ENCODE assay signal across 18 cellular contexts in genomic region chr6:34806738-34807453, GRCh38. TPM values are rescaled to one million over a fixed set of nuclear protein-coding genes. Genes with fewer than 3 reads are reported as not detected.
A peak's percentile ranks its signal among the peaks of the same experiment; 100 is the strongest.
DNase-seq lines count a peak whose midpoint lies in the region; ATAC-seq, FAIRE-seq and TF ChIP-seq lines count a peak whose summit lies in the region.
"Had no signal": no experiment of that assay in that cellular context is flagged by ENCODE, and none has a peak within 500 bp of the region (broad histone marks: within the 10 kb centered on the region; RNA-seq: fewer than 3 reads in every experiment).

No MANE protein-coding gene starts in this region.

- peak; percentile 30 for DNase-seq in AG08396 (ENCODE audit: low spot score)
- DNase-seq in HPDE6-E6E7 (ENCODE audit: extremely low spot score) = peak; percentile 23
- peak; percentile 72 for DNase-seq in bronchial epithelial cell (ENCODE audit: low read depth)
- DNase-seq in islet precursor cell = peak; percentile 66
- DNase-seq in OCI-M1 (lab: John Stamatoyannopoulos, UW) = no peak
- DNase-seq in stimulated activated CD4-positive, alpha-beta T cell treated with anti-CD3 and anti-CD28 coated beads, Interleukin-1b, Interleukin-23, amount 100 ng/mL, for 48 hours = no peak
- DNase-seq: activated CD8-positive, alpha-beta memory T cell treated with anti-CD3 and anti-CD28 coated beads, Interleukin-2, amount 50 U/mL, for 48 hours; activated naive CD4-positive, alpha-beta T cell treated with anti-CD3 and anti-CD28 coated beads, Interleukin-2, amount 50 U/mL, for 16 hours; GOT3; MV-4-11; naive B cell; NCI-H82; stimulated activated CD4-positive, alpha-beta T cell treated with anti-CD3 and anti-CD28 coated beads, Interleukin-2, amount 100 ng/mL, for 24 hours had no signal

- FAIRE-seq in bronchial epithelial cell (lab: Jason Lieb, UNC) = no peak
- FAIRE-seq: GM19239 had no signal

- H3K4me3 ChIP-seq in bronchial epithelial cell (ENCODE audit: low read depth, low read length) = no peak overlapping the region
- H3K4me3 ChIP-seq: hepatocyte had no signal

- H3K36me3 ChIP-seq in bronchial epithelial cell (ENCODE audit: control insufficient read depth, insufficient read depth, low read length) = no peaks in the 10 kb centered on the region

- no peak for ATAC-seq in GM18867 (IDR thresholded peaks at IDR 0.05; ENCODE audit: unreplicated experiment)
- ATAC-seq in HG02678 (IDR thresholded peaks at IDR 0.05; ENCODE audit: unreplicated experiment) = no peak
- ATAC-seq: left lobe of liver had no signal

- no peak for TF ChIP-seq CTCF in bronchial epithelial cell (IDR thresholded peaks at IDR 0.05; ENCODE audit: insufficient read depth, low read length, severe bottlenecking)

- no peaks in the 10 kb centered on the region for H3K27me3 ChIP-seq in bronchial epithelial cell (ENCODE audit: control insufficient read depth, insufficient read depth, low read length)
- H3K27me3 ChIP-seq: hepatocyte had no signal

RNA-seq across cellular contexts. Expression of gene BLTP3A, which starts 15.0 kb away (rescaled TPM):
- 7.8 and 8.2 TPM in 2 replicates for total RNA-seq in bronchial epithelial cell

RNA-seq across cellular contexts. Expression of gene SNRPC, which starts 49.6 kb away (rescaled TPM):
- 46.6 and 62.6 TPM in 2 replicates for total RNA-seq in bronchial epithelial cell

Comparison
In these comparisons a context has a peak if more than half of its experiments do, and no peak if none do; other contexts are left out.
1. DNase-seq: peak in AG08396 (single experiment), HPDE6-E6E7 (single experiment), bronchial epithelial cell (single experiment) and islet precursor cell (single experiment); none in OCI-M1 (single experiment) and stimulated activated CD4-positive, alpha-beta T cell treated with anti-CD3 and anti-CD28 coated beads, Interleukin-1b, Interleukin-23, amount 100 ng/mL, for 48 hours (single experiment).